In the genomic region with DNA sequence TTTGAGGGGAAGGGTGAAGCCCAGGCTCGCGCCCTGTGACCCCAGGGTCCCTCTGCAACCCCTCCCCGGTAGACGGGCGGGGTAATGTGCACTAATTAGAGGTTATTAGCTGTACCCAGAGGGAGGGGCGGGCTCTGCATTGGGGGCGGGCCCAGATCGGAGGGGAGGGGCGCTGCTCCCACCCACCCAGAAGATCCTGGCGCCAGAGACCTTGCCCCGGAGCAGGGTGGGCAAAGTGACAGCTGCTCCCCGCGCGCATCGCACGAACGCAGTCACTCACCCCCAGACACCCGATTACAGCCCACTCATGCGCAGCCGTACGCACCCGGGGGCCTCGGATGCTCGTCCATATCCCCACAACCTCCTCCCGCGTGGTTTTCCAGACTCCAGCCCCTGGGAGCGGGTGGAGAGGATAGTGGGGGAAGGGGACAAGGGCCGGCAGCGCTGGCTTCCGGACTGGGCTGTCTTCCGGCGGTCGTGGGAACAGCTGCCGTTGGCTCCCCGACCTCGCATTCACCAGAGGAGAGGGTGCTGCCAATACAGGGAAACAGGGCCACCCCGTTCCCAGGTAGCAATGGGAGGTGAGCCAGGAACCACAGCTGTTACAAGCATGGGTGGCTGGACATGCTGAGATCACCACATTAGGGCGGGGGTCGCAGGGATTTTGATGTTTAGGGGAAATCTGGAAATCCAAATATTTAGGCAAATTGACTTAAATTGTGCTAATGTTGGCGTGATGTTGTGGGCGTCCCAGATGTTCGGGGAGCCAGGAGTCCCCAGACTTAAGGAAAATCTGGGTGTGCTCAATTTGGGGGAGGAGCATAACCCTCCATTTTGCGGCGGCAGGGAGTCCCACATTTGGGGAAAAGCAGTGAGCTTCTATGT, we compare ENCODE assay signal across 8 cellular contexts. TPM values are rescaled to one million over a fixed set of nuclear protein-coding genes. Genes with fewer than 3 reads are reported as not detected.
A peak's percentile ranks its signal among the peaks of the same experiment; 100 is the strongest.
DNase-seq lines count a peak whose midpoint lies in the region; ATAC-seq and TF ChIP-seq lines count a peak whose summit lies in the region.

No MANE protein-coding gene starts in this region.

- H3K27ac ChIP-seq in vagina: peak overlapping the region; percentile 94

- H3K4me1 ChIP-seq in vagina: peaks cover 51% of the 10 kb centered on the region

- no peak for ATAC-seq in GM18505 (IDR thresholded peaks at IDR 0.05; ENCODE audit: unreplicated experiment)
- ATAC-seq in activated T-helper 17 cell treated with anti-CD3 and anti-CD28 coated beads, Interleukin-2, amount 50 U/mL, for 72 hours (replicated peaks): peak; percentile 4

- H3K9me3 ChIP-seq in vagina: no peaks in the 10 kb centered on the region

- H3K27me3 ChIP-seq in vagina: no peaks in the 10 kb centered on the region

- peak; percentile 73 for TF ChIP-seq POLR2A in GM18505 (IDR thresholded peaks at IDR 0.05; ENCODE audit: borderline replicate concordance, extremely low read depth, insufficient read depth, insufficient read length)
- peak in 1 of 2 donors; percentile 4 for TF ChIP-seq POLR2A in vagina (IDR thresholded peaks at IDR 0.05)

- H3K36me3 ChIP-seq in vagina: no peaks in the 10 kb centered on the region

- H3K27me3 Mint-ChIP-seq in activated T-helper 17 cell treated with anti-CD3 and anti-CD28 coated beads, Interleukin-2, amount 50 U/mL, for 72 hours: no peaks in the 10 kb centered on the region
- H3K27me3 Mint-ChIP-seq in nephron (ENCODE audit: low read depth): no peaks in the 10 kb centered on the region

- H3K4me3 Mint-ChIP-seq in activated T-helper 17 cell treated with anti-CD3 and anti-CD28 coated beads, Interleukin-2, amount 50 U/mL, for 72 hours: peak overlapping the region; percentile 97
- H3K4me3 Mint-ChIP-seq in nephron: peak overlapping the region; percentile 86 to 91 (median 88)

- intact Hi-C loops in vagina (cut with DNase I): loop anchor here (1.0 kb wide), 1 partner anchor 18 kb away; no protein-coding TSS in a partner anchor

- peak; percentile 66 for DNase-seq in AG08395 (ENCODE audit: low spot score)
- DNase-seq in NCI-H446 (lab: John Stamatoyannopoulos, UW): peak; percentile 63 to 85
- DNase-seq in fibroblast of pulmonary artery (ENCODE audit: low read depth): peak; percentile 90
- no peak for DNase-seq in vagina (ENCODE audit: extremely low spot score in 2 of 2)
- no peak for DNase-seq in iPS-NIHi7 (ENCODE audit: extremely low spot score)

- peak overlapping the region; percentile 78 for H3K4me3 ChIP-seq in fibroblast of pulmonary artery (replicated peaks; ENCODE audit: low read depth, low read length)
- H3K4me3 ChIP-seq in vagina: peak overlapping the region; percentile 56 to 85

- peaks cover 6% of the 10 kb centered on the region for H3K36me3 Mint-ChIP-seq in activated T-helper 17 cell treated with anti-CD3 and anti-CD28 coated beads, Interleukin-2, amount 50 U/mL, for 72 hours (ENCODE audit: low read depth)
- H3K36me3 Mint-ChIP-seq in nephron (ENCODE audit: low read depth): no peaks in the 10 kb centered on the region

- H3K27ac Mint-ChIP-seq in activated T-helper 17 cell treated with anti-CD3 and anti-CD28 coated beads, Interleukin-2, amount 50 U/mL, for 72 hours: peak overlapping the region; percentile 95
- H3K27ac Mint-ChIP-seq in nephron: peak overlapping the region; percentile 99 to 100 (median 99)

- H3K9me3 Mint-ChIP-seq in activated T-helper 17 cell treated with anti-CD3 and anti-CD28 coated beads, Interleukin-2, amount 50 U/mL, for 72 hours: no peaks in the 10 kb centered on the region
- no peaks in the 10 kb centered on the region for H3K9me3 Mint-ChIP-seq in nephron

- H3K4me1 Mint-ChIP-seq in activated T-helper 17 cell treated with anti-CD3 and anti-CD28 coated beads, Interleukin-2, amount 50 U/mL, for 72 hours: peaks cover 13% of the 10 kb centered on the region
- H3K4me1 Mint-ChIP-seq in nephron: peaks cover 33% of the 10 kb centered on the region

- TF ChIP-seq CTCF in fibroblast of pulmonary artery (IDR thresholded peaks at IDR 0.05; ENCODE audit: low read length, missing control alignments): no peak
- TF ChIP-seq CTCF in nephron (IDR thresholded peaks at IDR 0.05; ENCODE audit: unreplicated experiment in 3 of 3): no peak
- TF ChIP-seq CTCF in vagina (IDR thresholded peaks at IDR 0.05): no peak

RNA-seq across cellular contexts. Expression of gene HOOK2, which starts 2.9 kb away (rescaled TPM):
- total RNA-seq in activated T-helper 17 cell treated with anti-CD3 and anti-CD28 coated beads, Interleukin-2, amount 50 U/mL, for 72 hours: 10 to 100 TPM; 22.5 to 44.4 TPM
- 65.6 TPM for total RNA-seq in vagina

RNA-seq across cellular contexts. Expression of gene JUNB, which starts 13.0 kb away (rescaled TPM):
- 100 to 1,000 TPM; 328 to 586 TPM for total RNA-seq in activated T-helper 17 cell treated with anti-CD3 and anti-CD28 coated beads, Interleukin-2, amount 50 U/mL, for 72 hours
- 1,161 TPM for total RNA-seq in vagina

RNA-seq across cellular contexts. Expression of gene PRDX2, which starts 23.3 kb away (rescaled TPM):
- total RNA-seq in activated T-helper 17 cell treated with anti-CD3 and anti-CD28 coated beads, Interleukin-2, amount 50 U/mL, for 72 hours: 100 to 1,000 TPM; 307 to 415 TPM
- total RNA-seq in vagina: 190 TPM

RNA-seq across cellular contexts. Expression of gene THSD8, which starts 23.6 kb away (rescaled TPM):
- total RNA-seq in activated T-helper 17 cell treated with anti-CD3 and anti-CD28 coated beads, Interleukin-2, amount 50 U/mL, for 72 hours: 10 to 100 TPM; 25.5 to 32.7 TPM
- total RNA-seq in vagina: not detected

RNA-seq across cellular contexts. Expression of gene BEST2, which starts 26.7 kb away (rescaled TPM):
- not detected for total RNA-seq in activated T-helper 17 cell treated with anti-CD3 and anti-CD28 coated beads, Interleukin-2, amount 50 U/mL, for 72 hours
- total RNA-seq in vagina: 1.2 TPM

Comparison
In these comparisons a context has a peak if more than half of its experiments do, and no peak if none do; other contexts are left out.
1. DNase-seq: peak in AG08395 (single experiment), NCI-H446 (2 of 2) and fibroblast of pulmonary artery (single experiment); none in vagina (0 of 2) and iPS-NIHi7 (single experiment).